In genomic region chr10:132467464-132468149, GRCh38 we compare ENCODE assay signal across 12 cellular contexts.
DNase-seq lines count a peak whose midpoint lies in the region; ATAC-seq, FAIRE-seq and TF ChIP-seq lines count a peak whose summit lies in the region.
"Had no signal": no experiment of that assay in that cellular context is flagged by ENCODE, and none has a peak within 500 bp of the region (broad histone marks: within the 10 kb centered on the region; RNA-seq: fewer than 3 reads in every experiment).

No MANE protein-coding gene starts in this region.

- peak overlapping the region; percentile 87 for H3K18ac ChIP-seq in H1 (ENCODE audit: extremely low read depth, low read length)
- H3K18ac ChIP-seq in mesendoderm (ENCODE audit: low read length) = no peak overlapping the region

- no peak overlapping the region for H2BK120ac ChIP-seq in H1 (replicated peaks; ENCODE audit: low read depth, low read length)
- no peak overlapping the region for H2BK120ac ChIP-seq in mesendoderm (ENCODE audit: low read depth, low read length)

- no peak for TF ChIP-seq EP300 in H1 (IDR thresholded peaks at IDR 0.05; ENCODE audit: borderline replicate concordance in 1 of 2, low read depth in 2 of 2, low read length in 2 of 2)

- H3K56ac ChIP-seq in H1 (replicated peaks; ENCODE audit: insufficient read length, low read depth, low read length) (no peak overlapping the region), mesendoderm (ENCODE audit: low read length) (peak overlapping the region; percentile 62)

- no peak overlapping the region for H4K5ac ChIP-seq in H1 (ENCODE audit: insufficient read length, low read depth, low read length)
- H4K5ac ChIP-seq in mesendoderm (ENCODE audit: low read length) = no peak overlapping the region

- H3K4me3 ChIP-seq in H1 (ENCODE audit: extremely low read depth in 1 of 4, insufficient read depth in 2 of 4, low read depth in 3 of 4, low read length in 4 of 4) (peak overlapping the region in 2 of 4 experiments; percentile 14 to 45; a peak in 2 of 8 replicates), mesendoderm (ENCODE audit: low read length) (no peak overlapping the region), vagina (no peak overlapping the region)

- CTCF ChIA-PET in H1 (lab: Charles Lee; ENCODE audit: partially characterized antibody) = interaction anchor here (0.7 to 10.0 kb wide), 11 partner anchors 9 to 764 kb away, joined by 3 to 88 read pairs (median 4); no protein-coding TSS in a partner anchor

- H2BK15ac ChIP-seq in H1 (ENCODE audit: low read length) (0 out of 2 replicates have a peak overlapping the region, but pooled peaks have one; percentile 29), mesendoderm (replicated peaks; ENCODE audit: low read depth) (no peak overlapping the region)

- WGBS in H1 (ENCODE audit: extremely low coverage in 1 of 2, insufficient coverage in 1 of 2, insufficient read length in 1 of 2, insufficient replicate concordance in 2 of 2, low coverage in 1 of 2, low lambda C conversion rate in 2 of 2, missing lambda C conversion rate in 1 of 2), 2 experiments = 75% methylated on average over 17 of the region's 29 CpGs; no CpG with 5 or more reads in 1 of the 2 experiments
- no CpG with 5 or more reads among the region's 29 CpGs for WGBS in mesendoderm (ENCODE audit: extremely low coverage, insufficient coverage, low lambda C conversion rate)

- H3K23ac ChIP-seq in H1 (ENCODE audit: insufficient read length) (no peak overlapping the region), mesendoderm (ENCODE audit: low read length) (no peak overlapping the region)

- H3K4ac ChIP-seq in H1 (replicated peaks; ENCODE audit: insufficient read length, low read depth, low read length) (no peak overlapping the region), mesendoderm (ENCODE audit: low read depth, low read length) (no peak overlapping the region)

- H2BK5ac ChIP-seq in H1 (ENCODE audit: low read depth, low read length) (peak overlapping the region; percentile 66; the same call in 1 of the 2 replicates), mesendoderm (ENCODE audit: low read length) (no peak overlapping the region)

- H3K23me2 ChIP-seq in H1 (ENCODE audit: low read depth, low read length) = peaks cover 3% of the 10 kb centered on the region; the same call in 1 of the 2 replicates

- peak overlapping the region; percentile 92; the same call in 1 of the 2 replicates for H2BK12ac ChIP-seq in H1 (ENCODE audit: low read depth, low read length)

- intact Hi-C loops in left cardiac atrium (cut with DNase I) (loop anchor here (10.0 kb wide), 3 partner anchors 47 to 107 kb away; partner anchors contain the start of gene INPP5A (in 1 of the 2)), Right ventricle myocardium inferior (cut with DNase I) (no loop called here), vagina (cut with DNase I) (loop anchor here (10.0 kb wide), 1 partner anchor 47 kb away; no protein-coding TSS in a partner anchor)

- no peak overlapping the region for H2BK20ac ChIP-seq in H1 (ENCODE audit: low read length)

- H4K8ac ChIP-seq in H1 (ENCODE audit: extremely low read depth, insufficient read depth, low read length) = no peak overlapping the region; the same call in none of the 2 replicates
- H4K8ac ChIP-seq in mesendoderm (ENCODE audit: low read depth, low read length) = no peak overlapping the region

- TF ChIP-seq POLR2A in H1 (IDR thresholded peaks at IDR 0.05; ENCODE audit: control extremely low read depth in 1 of 2, low read depth in 2 of 2, low read length in 2 of 2) (no peak), vagina (IDR thresholded peaks at IDR 0.05) (no peak)

- no peak overlapping the region for H3K14ac ChIP-seq in H1 (ENCODE audit: insufficient read length)

- TF ChIP-seq CTCF in H1 (IDR thresholded peaks at IDR 0.05; ENCODE audit: control extremely low read depth in 1 of 3, insufficient read depth in 1 of 3, low read depth in 1 of 3, low read length in 3 of 3) = no peak
- no peak for TF ChIP-seq CTCF in vagina (IDR thresholded peaks at IDR 0.05)

- no peaks in the 10 kb centered on the region for H3K79me2 ChIP-seq in H1 (ENCODE audit: control insufficient read depth in 1 of 2, insufficient read depth in 2 of 2, low read length in 2 of 2)
- no peaks in the 10 kb centered on the region for H3K79me2 ChIP-seq in mesendoderm (ENCODE audit: control insufficient read depth, insufficient read depth, low read length)

- H3K27me3 ChIP-seq in H1 (replicated peaks in 1 of 4; ENCODE audit: control insufficient read depth in 3 of 4, extremely low read depth in 1 of 4, insufficient read depth in 3 of 4, low read length in 3 of 4) = no peaks in the 10 kb centered on the region; a peak in 3 of 7 replicates
- no peaks in the 10 kb centered on the region for H3K27me3 ChIP-seq in mesendoderm (ENCODE audit: insufficient read depth, low read length, poor library complexity)
- no peaks in the 10 kb centered on the region for H3K27me3 ChIP-seq in vagina

- POLR2A ChIA-PET in H1 (lab: Charles Lee; ENCODE audit: partially characterized antibody) = interaction anchor here (0.5 to 2.4 kb wide), 4 partner anchors 47 to 129 kb away, joined by 3 to 14 read pairs (median 4); no protein-coding TSS in a partner anchor

- peak; percentile 18 for DNase-seq in left cardiac atrium
- DNase-seq in Right ventricle myocardium inferior (ENCODE audit: missing footprints) = no peak
- DNase-seq in H1 (ENCODE audit: low read depth in 1 of 2, low spot score in 2 of 2) = peak in 1 of 2 experiments; percentile 75
- no peak for DNase-seq in mesendoderm
- no peak for DNase-seq in vagina (ENCODE audit: extremely low spot score in 2 of 2)
- no peak for DNase-seq in cortex of kidney (lab: John Stamatoyannopoulos, UW)
- DNase-seq in GF-D8 (lab: John Stamatoyannopoulos, UW) = no peak
- no peak for DNase-seq in activated naive CD4-positive, alpha-beta T cell (lab: John Stamatoyannopoulos, UW)
- DNase-seq: activated CD4-positive, alpha-beta memory T cell treated with anti-CD3 and anti-CD28 coated beads for 36 hours; nucleus accumbens had no signal

- H3K9ac ChIP-seq in H1 (replicated peaks in 1 of 4; ENCODE audit: extremely low read depth in 1 of 4, low read depth in 3 of 4, low read length in 3 of 4) = no peak overlapping the region
- no peak overlapping the region for H3K9ac ChIP-seq in mesendoderm (ENCODE audit: low read length)
- H3K9ac ChIP-seq: KMS-11 had no signal

- peaks cover 0 to 14% (median 8%) of the 10 kb centered on the region in 4 experiments; a peak in 6 of 7 replicates for H3K4me1 ChIP-seq in H1 (replicated peaks in 1 of 4; ENCODE audit: control insufficient read depth in 3 of 4, insufficient read depth in 4 of 4, low read length in 3 of 4)
- no peaks in the 10 kb centered on the region for H3K4me1 ChIP-seq in mesendoderm (ENCODE audit: control insufficient read depth, low read depth, low read length)
- peaks cover 61% of the 10 kb centered on the region for H3K4me1 ChIP-seq in vagina

- no peaks in the 10 kb centered on the region for H3K79me1 ChIP-seq in H1 (ENCODE audit: low read depth, low read length)
- H3K79me1 ChIP-seq in mesendoderm (ENCODE audit: low read length) = no peaks in the 10 kb centered on the region

- H4K20me1 ChIP-seq in H1 (replicated peaks in 1 of 2; ENCODE audit: control insufficient read depth in 1 of 2, insufficient read depth in 2 of 2, low read length in 2 of 2) = no peaks in the 10 kb centered on the region

- H3K36me3 ChIP-seq in H1 (ENCODE audit: control insufficient read depth in 2 of 4, insufficient read depth in 4 of 4, low read length in 3 of 4) (no peaks in the 10 kb centered on the region), mesendoderm (ENCODE audit: control insufficient read depth, insufficient read depth, low read length) (no peaks in the 10 kb centered on the region), vagina (no peaks in the 10 kb centered on the region)

- no peak overlapping the region for H3K27ac ChIP-seq in H1 (ENCODE audit: low read depth, low read length)
- no peak overlapping the region for H3K27ac ChIP-seq in mesendoderm (ENCODE audit: low read depth, low read length)
- H3K27ac ChIP-seq in vagina = peak overlapping the region; percentile 98
- H3K27ac ChIP-seq: KMS-11 had no signal

- FAIRE-seq in H1 (lab: Jason Lieb, UNC) = no peak
- FAIRE-seq: GM18507 had no signal

- H2AFZ ChIP-seq in H1 (ENCODE audit: low read length) = peak overlapping the region; percentile 67; the same call in 1 of the 2 replicates

- peak overlapping the region; percentile 34 to 62; a peak in 3 of 4 replicates for H3K4me2 ChIP-seq in H1 (ENCODE audit: insufficient read depth in 1 of 2, low read depth in 2 of 2, low read length in 2 of 2)
- peak overlapping the region; percentile 35 for H3K4me2 ChIP-seq in mesendoderm (ENCODE audit: low read length)
- H3K4me2 ChIP-seq: KMS-11 had no signal

- H4K91ac ChIP-seq in H1 (replicated peaks; ENCODE audit: insufficient read length, low read length) = peak overlapping the region; percentile 5

- H3K9me3 ChIP-seq in H1 (ENCODE audit: insufficient read depth in 2 of 2, low read depth in 1 of 2, low read length in 1 of 2) = no peaks in the 10 kb centered on the region
- no peaks in the 10 kb centered on the region for H3K9me3 ChIP-seq in vagina

- TF ChIP-seq RAD21 in H1 (IDR thresholded peaks at IDR 0.05 in 1 of 2, conservative IDR thresholded peaks at IDR 0.05 in 1 of 2; ENCODE audit: low read depth in 2 of 2, low read length in 2 of 2) = no peak

- ATAC-seq in left cardiac atrium = no peak
- ATAC-seq in Right ventricle myocardium inferior = no peak

- H2AK5ac ChIP-seq in H1 (ENCODE audit: low read depth, low read length) = no peak overlapping the region
- no peak overlapping the region for H2AK5ac ChIP-seq in mesendoderm (ENCODE audit: low read length)

TF ChIP-seq in H1, 55 proteins besides CTCF, POLR2A, EP300 and RAD21:
- no peak for TF ChIP-seq YY1 (IDR thresholded peaks at IDR 0.05; ENCODE audit: low read depth, low read length)
- TF ChIP-seq HDAC2 (IDR thresholded peaks at IDR 0.05; ENCODE audit: borderline replicate concordance in 1 of 2, low read depth in 2 of 2, low read length in 2 of 2) = no peak
- TF ChIP-seq SP1 (IDR thresholded peaks at IDR 0.05; ENCODE audit: low read depth, low read length) = no peak
- TF ChIP-seq CEBPB (IDR thresholded peaks at IDR 0.05; ENCODE audit: low read depth, low read length) = peak; percentile 81
